In the genomic region with DNA sequence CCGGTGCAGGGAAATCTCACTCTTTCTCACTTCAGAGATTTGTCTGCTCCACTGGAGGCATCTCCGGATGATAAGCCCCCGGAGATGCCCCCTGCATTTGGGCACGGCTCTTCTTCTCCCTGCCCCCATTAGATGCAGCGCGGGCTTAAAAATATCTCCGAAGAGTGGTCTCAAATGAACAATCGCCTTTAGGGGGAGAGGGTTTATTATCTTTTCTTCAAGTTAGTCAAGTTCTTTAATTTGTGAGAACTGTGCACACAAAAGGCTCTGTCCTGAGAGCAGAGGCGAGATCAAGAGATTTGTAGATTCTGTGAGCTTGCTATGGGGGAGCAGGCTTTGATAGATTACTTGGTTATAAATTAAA, we compare ENCODE assay signal across 2 cellular contexts.
TF ChIP-seq lines count a peak whose summit lies in the region.

No MANE protein-coding gene starts in this region.

TF ChIP-seq in IMR-90, 13 proteins besides CTCF, POLR2A, EP300 and RAD21:
- TF ChIP-seq SMC3 (IDR thresholded peaks at IDR 0.05; ENCODE audit: low read depth, low read length) (no peak), CHD1 (IDR thresholded peaks at IDR 0.05; ENCODE audit: low read depth, low read length) (no peak), MXI1 (IDR thresholded peaks at IDR 0.05; ENCODE audit: borderline replicate concordance, low read depth, low read length) (no peak), MAZ (IDR thresholded peaks at IDR 0.05; ENCODE audit: borderline replicate concordance, low read depth, low read length) (no peak), RCOR1 (IDR thresholded peaks at IDR 0.05; ENCODE audit: insufficient replicate concordance, low read length) (no peak), NFE2L2 (IDR thresholded peaks at IDR 0.05; ENCODE audit: low read depth, low read length) (no peak), MAFK (IDR thresholded peaks at IDR 0.05; ENCODE audit: low read depth, low read length) (no peak), CEBPB (IDR thresholded peaks at IDR 0.05; ENCODE audit: low read depth, low read length) (no peak), RFX5 (IDR thresholded peaks at IDR 0.05; ENCODE audit: low read depth, low read length) (no peak), BHLHE40 (IDR thresholded peaks at IDR 0.05; ENCODE audit: low read depth, low read length) (no peak), FOS (IDR thresholded peaks at IDR 0.05; ENCODE audit: low read depth, low read length) (no peak)
- TF ChIP-seq, protein P1, sequence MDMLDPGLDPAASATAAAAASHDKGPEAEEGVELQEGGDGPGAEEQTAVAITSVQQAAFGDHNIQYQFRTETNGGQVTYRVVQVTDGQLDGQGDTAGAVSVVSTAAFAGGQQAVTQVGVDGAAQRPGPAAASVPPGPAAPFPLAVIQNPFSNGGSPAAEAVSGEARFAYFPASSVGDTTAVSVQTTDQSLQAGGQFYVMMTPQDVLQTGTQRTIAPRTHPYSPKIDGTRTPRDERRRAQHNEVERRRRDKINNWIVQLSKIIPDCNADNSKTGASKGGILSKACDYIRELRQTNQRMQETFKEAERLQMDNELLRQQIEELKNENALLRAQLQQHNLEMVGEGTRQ (IDR thresholded peaks at IDR 0.05; ENCODE audit: low read depth, low read length), result no peak
- TF ChIP-seq, protein P2, sequence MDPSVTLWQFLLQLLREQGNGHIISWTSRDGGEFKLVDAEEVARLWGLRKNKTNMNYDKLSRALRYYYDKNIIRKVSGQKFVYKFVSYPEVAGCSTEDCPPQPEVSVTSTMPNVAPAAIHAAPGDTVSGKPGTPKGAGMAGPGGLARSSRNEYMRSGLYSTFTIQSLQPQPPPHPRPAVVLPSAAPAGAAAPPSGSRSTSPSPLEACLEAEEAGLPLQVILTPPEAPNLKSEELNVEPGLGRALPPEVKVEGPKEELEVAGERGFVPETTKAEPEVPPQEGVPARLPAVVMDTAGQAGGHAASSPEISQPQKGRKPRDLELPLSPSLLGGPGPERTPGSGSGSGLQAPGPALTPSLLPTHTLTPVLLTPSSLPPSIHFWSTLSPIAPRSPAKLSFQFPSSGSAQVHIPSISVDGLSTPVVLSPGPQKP (IDR thresholded peaks at IDR 0.05; ENCODE audit: borderline replicate concordance, low read depth, low read length), result no peak

TF ChIP-seq in endothelial cell of umbilical vein, 7 proteins besides CTCF, POLR2A, EP300 and RAD21:
- TF ChIP-seq EZH2 (IDR thresholded peaks at IDR 0.05; ENCODE audit: borderline replicate concordance, low read depth, low read length, severe bottlenecking) (no peak), MYC (IDR thresholded peaks at IDR 0.05; ENCODE audit: low read depth, low read length) (no peak), FOS (IDR thresholded peaks at IDR 0.05; ENCODE audit: borderline replicate concordance, insufficient read depth, low read length) (no peak), GATA2 (IDR thresholded peaks at IDR 0.05; ENCODE audit: insufficient read depth, insufficient read length, low read depth, low read length) (no peak), JUN (IDR thresholded peaks at IDR 0.05; ENCODE audit: borderline replicate concordance, insufficient read depth, insufficient read length, low read depth) (no peak), POLR2AphosphoS5 (IDR thresholded peaks at IDR 0.05; ENCODE audit: insufficient read depth, low read depth, low read length) (no peak)
- TF ChIP-seq, protein P3, sequence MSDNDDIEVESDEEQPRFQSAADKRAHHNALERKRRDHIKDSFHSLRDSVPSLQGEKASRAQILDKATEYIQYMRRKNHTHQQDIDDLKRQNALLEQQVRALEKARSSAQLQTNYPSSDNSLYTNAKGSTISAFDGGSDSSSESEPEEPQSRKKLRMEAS (IDR thresholded peaks at IDR 0.05; ENCODE audit: insufficient read depth, insufficient read length), result no peak
